In genomic region chr10:131149111-131149510, GRCh38 we compare ENCODE assay signal across 18 cellular contexts.
"Had no signal": no experiment of that assay in that cellular context is flagged by ENCODE, and none has a peak within 500 bp of the region (broad histone marks: within the 10 kb centered on the region; RNA-seq: fewer than 3 reads in every experiment).

No MANE protein-coding gene starts in this region.

- ATAC-seq: foreskin keratinocyte, gastroesophageal sphincter, heart right ventricle, left cardiac atrium, left lung, left ventricle myocardium superior had no signal

- DNase-seq: dermis blood vessel endothelial cell; effector CD4-positive, alpha-beta T cell; effector memory CD4-positive, alpha-beta T cell; foreskin keratinocyte; glutamatergic neuron; heart right ventricle; hippocampal formation; left cardiac atrium; left ventricle myocardium superior; mammary epithelial cell; mesendoderm; midbrain had no signal

- H3K4me3 ChIP-seq: coronary artery, dorsolateral prefrontal cortex, esophagus muscularis mucosa, gastroesophageal sphincter, heart right ventricle, left lung, lung had no signal

- H3K36me3 ChIP-seq: esophagus muscularis mucosa, gastroesophageal sphincter, heart right ventricle, left lung had no signal

- H3K27ac ChIP-seq: coronary artery, dorsolateral prefrontal cortex, esophagus muscularis mucosa, foreskin keratinocyte, gastroesophageal sphincter, heart right ventricle, left lung had no signal

- H3K4me1 ChIP-seq: esophagus muscularis mucosa, foreskin keratinocyte, gastroesophageal sphincter, heart right ventricle, left lung had no signal

- H3K27me3 ChIP-seq: foreskin keratinocyte had no signal
